Comparison of ENCODE assay signal across 9 cellular contexts in the genomic region with DNA sequence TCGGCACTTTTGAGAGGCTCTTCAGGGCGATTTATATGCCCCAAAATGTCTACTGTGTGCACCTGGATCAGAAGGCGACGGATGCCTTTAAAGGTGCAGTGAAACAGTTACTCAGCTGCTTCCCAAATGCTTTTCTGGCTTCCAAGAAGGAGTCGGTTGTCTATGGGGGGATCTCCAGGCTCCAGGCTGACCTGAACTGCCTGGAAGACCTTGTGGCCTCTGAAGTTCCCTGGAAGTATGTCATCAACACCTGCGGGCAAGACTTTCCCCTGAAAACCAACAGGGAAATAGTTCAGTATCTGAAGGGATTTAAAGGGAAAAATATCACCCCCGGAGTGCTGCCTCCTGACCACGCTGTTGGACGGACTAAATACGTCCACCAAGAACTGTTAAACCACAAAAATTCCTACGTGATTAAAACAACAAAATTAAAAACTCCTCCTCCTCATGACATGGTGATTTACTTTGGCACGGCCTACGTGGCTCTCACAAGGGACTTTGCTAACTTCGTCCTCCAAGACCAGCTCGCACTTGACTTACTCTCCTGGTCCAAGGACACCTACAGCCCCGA. TPM values are rescaled to one million over a fixed set of nuclear protein-coding genes. Genes with fewer than 3 reads are reported as not detected.
DNase-seq lines count a peak whose midpoint lies in the region; ATAC-seq and TF ChIP-seq lines count a peak whose summit lies in the region.
"Had no signal": no experiment of that assay in that cellular context is flagged by ENCODE, and none has a peak within 500 bp of the region (broad histone marks: within the 10 kb centered on the region; RNA-seq: fewer than 3 reads in every experiment).

No MANE protein-coding gene starts in this region.

- peaks cover 6 to 7% of the 10 kb centered on the region in 2 donors for H3K4me1 ChIP-seq in mucosa of rectum (ENCODE audit: control insufficient read depth in 2 of 2, insufficient read depth in 2 of 2, low read length in 2 of 2)

- H3K4me1 Mint-ChIP-seq in stimulated activated naive CD8-positive, alpha-beta T cell treated with anti-CD3 and anti-CD28 coated beads, Interleukin-15, Interleukin-2, amounts not matched to agents 100 ng/mL and 50 ng/mL, for 24 hours (ENCODE audit: low read depth): peaks cover 80% of the 10 kb centered on the region

- TF ChIP-seq CTCF in astrocyte of the spinal cord (IDR thresholded peaks at IDR 0.05; ENCODE audit: low read depth, low read length) (no peak), omental fat pad (IDR thresholded peaks at IDR 0.05) (no peak)

- H3K36me3 Mint-ChIP-seq in stimulated activated naive CD8-positive, alpha-beta T cell treated with anti-CD3 and anti-CD28 coated beads, Interleukin-15, Interleukin-2, amounts not matched to agents 100 ng/mL and 50 ng/mL, for 24 hours (ENCODE audit: low read depth): no peaks in the 10 kb centered on the region

- no peak for DNase-seq in stimulated activated naive CD8-positive, alpha-beta T cell treated with anti-CD3 and anti-CD28 coated beads, Interleukin-15, Interleukin-2, amounts not matched to agents 100 U/mL and 50 U/mL, for 24 hours
- DNase-seq in astrocyte of the spinal cord (ENCODE audit: low read depth, low spot score): peak; percentile 31
- no peak for DNase-seq in NCI-H526 treated with DMSO at 0.1 percent for 48 hours (lab: John Stamatoyannopoulos, UW)
- DNase-seq in omental fat pad (ENCODE audit: low spot score): no peak
- DNase-seq: DMS153 had no signal

- peak overlapping the region in 1 of 2 donors; percentile 78 for H3K27ac ChIP-seq in mucosa of rectum (ENCODE audit: low read depth in 2 of 2, low read length in 2 of 2)

- ATAC-seq in stimulated activated naive CD8-positive, alpha-beta T cell treated with anti-CD3 and anti-CD28 coated beads, Interleukin-15, Interleukin-2, amounts not matched to agents 100 U/mL and 50 U/mL, for 24 hours: no peak
- no peak for ATAC-seq in GM21423 (IDR thresholded peaks at IDR 0.05; ENCODE audit: unreplicated experiment)
- no peak for ATAC-seq in HG03378 (IDR thresholded peaks at IDR 0.05; ENCODE audit: unreplicated experiment)
- ATAC-seq in omental fat pad (ENCODE audit: low FRiP score): no peak

- no peaks in the 10 kb centered on the region for H3K9me3 ChIP-seq in mucosa of rectum (ENCODE audit: control insufficient read depth in 2 of 2, low read length in 2 of 2)

- no peaks in the 10 kb centered on the region for H3K36me3 ChIP-seq in mucosa of rectum (ENCODE audit: control insufficient read depth in 2 of 2, insufficient read depth in 2 of 2, low read length in 2 of 2)

- H3K9me3 Mint-ChIP-seq in stimulated activated naive CD8-positive, alpha-beta T cell treated with anti-CD3 and anti-CD28 coated beads, Interleukin-15, Interleukin-2, amounts not matched to agents 100 ng/mL and 50 ng/mL, for 24 hours: no peaks in the 10 kb centered on the region

- no peak overlapping the region for H3K4me3 ChIP-seq in astrocyte of the spinal cord (ENCODE audit: low read depth, low read length)
- H3K4me3 ChIP-seq in mucosa of rectum (ENCODE audit: low read length in 2 of 2): peak overlapping the region; percentile 68 to 78

- peaks cover 6% of the 10 kb centered on the region for H3K27me3 Mint-ChIP-seq in stimulated activated naive CD8-positive, alpha-beta T cell treated with anti-CD3 and anti-CD28 coated beads, Interleukin-15, Interleukin-2, amounts not matched to agents 100 ng/mL and 50 ng/mL, for 24 hours

- peak overlapping the region; percentile 93 for H3K4me3 Mint-ChIP-seq in stimulated activated naive CD8-positive, alpha-beta T cell treated with anti-CD3 and anti-CD28 coated beads, Interleukin-15, Interleukin-2, amounts not matched to agents 100 ng/mL and 50 ng/mL, for 24 hours

- peak overlapping the region; percentile 32 to 63 for H3K9ac ChIP-seq in mucosa of rectum (ENCODE audit: low read depth in 1 of 2, low read length in 2 of 2)

- in situ Hi-C loops in astrocyte of the spinal cord (cut with HindIII; ENCODE audit: low sequenced_read_pairs): no loop called here

- H3K27ac Mint-ChIP-seq in stimulated activated naive CD8-positive, alpha-beta T cell treated with anti-CD3 and anti-CD28 coated beads, Interleukin-15, Interleukin-2, amounts not matched to agents 100 ng/mL and 50 ng/mL, for 24 hours: peak overlapping the region; percentile 88

- H3K27me3 ChIP-seq in mucosa of rectum (ENCODE audit: control insufficient read depth in 2 of 2, insufficient read depth in 2 of 2, low read length in 2 of 2): no peaks in the 10 kb centered on the region

RNA-seq across cellular contexts. Expression of a gene that starts 8.2 kb away (rescaled TPM):
- total RNA-seq in omental fat pad: 1 to 10 TPM; 3.8 to 7.9 (median 6.0) TPM
